Comparison of ENCODE assay signal across 10 cellular contexts in the genomic region with DNA sequence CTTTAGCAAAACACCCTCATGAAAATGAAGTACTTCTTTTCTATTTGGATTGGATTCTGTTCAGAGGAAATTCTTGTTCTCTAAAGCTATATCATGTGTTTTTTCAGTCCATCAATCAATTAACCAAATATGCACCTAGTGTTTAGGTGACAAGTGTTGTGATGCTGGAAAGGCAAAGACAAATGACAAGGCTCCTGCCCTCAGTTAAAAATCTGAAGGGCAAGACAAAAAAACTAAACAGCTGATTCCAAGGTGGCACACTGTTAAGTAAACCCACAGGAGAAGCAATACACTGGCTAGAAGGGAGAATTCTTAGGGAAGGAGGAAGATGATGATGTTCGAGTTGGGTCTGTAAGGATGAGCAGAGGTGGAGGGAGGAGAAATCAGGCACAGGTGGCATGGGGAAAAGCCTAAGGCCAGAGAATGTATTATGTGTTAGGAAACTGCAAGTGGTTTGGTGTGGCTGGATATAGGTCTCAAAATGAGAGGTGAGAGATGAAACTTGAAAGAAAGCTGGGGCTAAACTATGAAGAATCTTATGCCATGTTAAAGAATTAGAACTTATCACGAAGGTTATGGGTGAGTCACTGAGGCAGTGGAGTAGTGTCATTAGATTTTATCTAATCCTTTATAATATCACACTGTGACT. TPM values are rescaled to one million over a fixed set of nuclear protein-coding genes. Genes with fewer than 3 reads are reported as not detected.
DNase-seq lines count a peak whose midpoint lies in the region; ATAC-seq and TF ChIP-seq lines count a peak whose summit lies in the region.
"Had no signal": no experiment of that assay in that cellular context is flagged by ENCODE, and none has a peak within 500 bp of the region (broad histone marks: within the 10 kb centered on the region; RNA-seq: fewer than 3 reads in every experiment).

No MANE protein-coding gene starts in this region.

- no peak overlapping the region for H2AK5ac ChIP-seq in mesenchymal stem cell (ENCODE audit: low read length, severe bottlenecking)

- ATAC-seq in GM18867 (IDR thresholded peaks at IDR 0.05; ENCODE audit: unreplicated experiment), result peak; percentile 67

- peak overlapping the region; percentile 55 for H3K4me2 ChIP-seq in OCI-LY1 (ENCODE audit: low read length)
- H3K4me2 ChIP-seq in mesenchymal stem cell (ENCODE audit: low read length, poor library complexity, severe bottlenecking), result no peak overlapping the region
- H3K4me2 ChIP-seq in neural progenitor cell, result no peak overlapping the region

- H3K36me3 Mint-ChIP-seq in HFFc6 (ENCODE audit: low read depth) (peaks cover 8% of the 10 kb centered on the region), neural progenitor cell (peaks cover 4% of the 10 kb centered on the region)

- H3F3A ChIP-seq in OCI-LY1 (ENCODE audit: insufficient read depth, low read length) (no peaks in the 10 kb centered on the region), neural progenitor cell (ENCODE audit: low read depth) (no peaks in the 10 kb centered on the region)

- no peaks in the 10 kb centered on the region for H3K79me2 ChIP-seq in OCI-LY1 (ENCODE audit: insufficient read depth, low read length)
- no peaks in the 10 kb centered on the region for H3K79me2 ChIP-seq in neural progenitor cell (ENCODE audit: low read depth)

- H3K4me1 Mint-ChIP-seq in HFFc6 (ENCODE audit: low read depth) (peaks cover 35% of the 10 kb centered on the region), neural progenitor cell (no peaks in the 10 kb centered on the region)

- H3K9ac ChIP-seq in OCI-LY1 (ENCODE audit: low read length) (peak overlapping the region; percentile 55), mesenchymal stem cell (ENCODE audit: low read length) (peak overlapping the region; percentile 65), neural progenitor cell (no peak overlapping the region)

- H3K9me3 Mint-ChIP-seq in HFFc6 (no peaks in the 10 kb centered on the region), neural progenitor cell (peaks cover 7% of the 10 kb centered on the region)

- H4K20me1 ChIP-seq in OCI-LY1 (ENCODE audit: insufficient read depth, low read length), result no peaks in the 10 kb centered on the region
- no peaks in the 10 kb centered on the region for H4K20me1 ChIP-seq in neural progenitor cell (ENCODE audit: low read depth)

- H3K27me3 ChIP-seq in OCI-LY1 (ENCODE audit: insufficient read depth, low read length), result no peaks in the 10 kb centered on the region
- no peaks in the 10 kb centered on the region for H3K27me3 ChIP-seq in mesenchymal stem cell (ENCODE audit: control insufficient read depth in 1 of 2, insufficient read depth in 1 of 2, low read length in 2 of 2)
- H3K27me3 ChIP-seq in neural progenitor cell, result no peaks in the 10 kb centered on the region

- H3K36me3 ChIP-seq in OCI-LY1 (ENCODE audit: insufficient read depth, low read length) (no peaks in the 10 kb centered on the region), mesenchymal stem cell (ENCODE audit: control insufficient read depth in 1 of 2, insufficient read depth in 2 of 2, low read depth in 1 of 2, low read length in 2 of 2) (no peaks in the 10 kb centered on the region), neural progenitor cell (no peaks in the 10 kb centered on the region)

- H2BK12ac ChIP-seq in mesenchymal stem cell (ENCODE audit: low read length in 2 of 2), result no peak overlapping the region

- no peak overlapping the region for H3K23ac ChIP-seq in mesenchymal stem cell (ENCODE audit: low read length in 2 of 2)

- H2AFZ ChIP-seq in OCI-LY1 (ENCODE audit: low read length), result 0 out of 2 replicates have a peak overlapping the region, but pooled peaks have one; percentile 2
- no peak overlapping the region for H2AFZ ChIP-seq in mesenchymal stem cell (ENCODE audit: low read depth, low read length)
- no peak overlapping the region for H2AFZ ChIP-seq in neural progenitor cell (replicated peaks)

- no peak overlapping the region for H3K4ac ChIP-seq in mesenchymal stem cell (ENCODE audit: low read depth in 1 of 2, low read length in 2 of 2)

- peak overlapping the region; percentile 27 for H3K4me3 ChIP-seq in OCI-LY1 (ENCODE audit: low read depth, low read length, poor library complexity, severe bottlenecking)
- no peak overlapping the region for H3K4me3 ChIP-seq in mesenchymal stem cell (ENCODE audit: insufficient read depth in 1 of 2, low read depth in 1 of 2, low read length in 2 of 2)
- no peak overlapping the region for H3K4me3 ChIP-seq in neural progenitor cell

- H3K79me1 ChIP-seq in mesenchymal stem cell (replicated peaks; ENCODE audit: low read length, poor library complexity, severe bottlenecking), result no peaks in the 10 kb centered on the region

- peak; percentile 40 for DNase-seq in HFFc6
- DNase-seq in mesenchymal stem cell, result peak; percentile 29
- DNase-seq in anterior cingulate cortex (lab: John Stamatoyannopoulos, UW), result no peak
- no peak for DNase-seq in KBM-7
- DNase-seq in NCI-H2227 (lab: John Stamatoyannopoulos, UW; ENCODE audit: unreplicated experiment), result no peak
- DNase-seq in neural progenitor cell (ENCODE audit: low spot score), result no peak
- DNase-seq: retina had no signal

- no peak overlapping the region for H3K14ac ChIP-seq in mesenchymal stem cell (ENCODE audit: low read length in 2 of 2)

- no peaks in the 10 kb centered on the region for H3K9me3 ChIP-seq in OCI-LY1 (ENCODE audit: low read length)
- peaks cover 2% of the 10 kb centered on the region for H3K9me3 ChIP-seq in mesenchymal stem cell (ENCODE audit: control insufficient read depth, low read length)
- H3K9me3 ChIP-seq in neural progenitor cell (ENCODE audit: low read depth), result no peaks in the 10 kb centered on the region

- TF ChIP-seq CTCF in HFFc6 (IDR thresholded peaks at IDR 0.05), result no peak
- no peak for TF ChIP-seq CTCF in OCI-LY1 (IDR thresholded peaks at IDR 0.05; ENCODE audit: low read length)
- TF ChIP-seq CTCF in neural progenitor cell (IDR thresholded peaks at IDR 0.05), result no peak

- H2BK15ac ChIP-seq in mesenchymal stem cell (ENCODE audit: low read depth, poor library complexity, severe bottlenecking), result no peak overlapping the region

- H3K27ac ChIP-seq in OCI-LY1 (ENCODE audit: low read depth, low read length, poor library complexity, severe bottlenecking), result peak overlapping the region; percentile 90
- no peak overlapping the region for H3K27ac ChIP-seq in mesenchymal stem cell (ENCODE audit: low read length, poor library complexity, severe bottlenecking)
- H3K27ac ChIP-seq in neural progenitor cell, result no peak overlapping the region

- no peak overlapping the region for H2BK5ac ChIP-seq in mesenchymal stem cell (ENCODE audit: low read depth, low read length, poor library complexity, severe bottlenecking)

- H3K27ac Mint-ChIP-seq in HFFc6 (peak overlapping the region; percentile 37), neural progenitor cell (no peak overlapping the region)

- H3K4me3 Mint-ChIP-seq in HFFc6 (0 out of 2 replicates have a peak overlapping the region, but pooled peaks have one; percentile 16), neural progenitor cell (no peak overlapping the region)

- H3K27me3 Mint-ChIP-seq in HFFc6 (ENCODE audit: insufficient read depth) (no peaks in the 10 kb centered on the region), neural progenitor cell (ENCODE audit: insufficient read depth, low read depth) (no peaks in the 10 kb centered on the region)

- H3K4me1 ChIP-seq in OCI-LY1 (ENCODE audit: insufficient read depth, low read length, severe bottlenecking) (peaks cover 40% of the 10 kb centered on the region), mesenchymal stem cell (ENCODE audit: control insufficient read depth, insufficient read depth, low read depth, low read length) (no peaks in the 10 kb centered on the region), neural progenitor cell (no peaks in the 10 kb centered on the region)

- no peaks in the 10 kb centered on the region for H3K9me2 ChIP-seq in OCI-LY1 (ENCODE audit: low read depth, low read length)

- H4K91ac ChIP-seq in mesenchymal stem cell (ENCODE audit: low read length), result no peak overlapping the region

- in situ Hi-C loops in KBM-7 (cut with MboI; ENCODE audit: low pct_unique_long_range_greater_than_20kb, low sequenced_read_pairs), result no loop called here

- H3K18ac ChIP-seq in mesenchymal stem cell (ENCODE audit: low read depth in 1 of 2, low read length in 2 of 2), result no peak overlapping the region

- H2BK120ac ChIP-seq in mesenchymal stem cell (ENCODE audit: low read depth, low read length), result no peak overlapping the region

- WGBS in mesenchymal stem cell, result 95% methylated on average over 1 of the region's 2 CpGs

- H4K8ac ChIP-seq in mesenchymal stem cell (ENCODE audit: low read length), result no peak overlapping the region

RNA-seq across cellular contexts. Expression of a gene that starts 51.8 kb away (rescaled TPM):
- total RNA-seq in HFFc6 (2021; fragmentation: NEBNext Ultra II Directional; extraction: Animal tissue kit (Norgen Biotek cat#: 25700)), result under 1 TPM in 5 of 6 experiments, not detected in 1; 0.05 to 0.28 (median 0.07) TPM
- 0.10 TPM for polyA plus RNA-seq in mesenchymal stem cell (2013, experiment 1 of 2)
- polyA plus RNA-seq in mesenchymal stem cell (2013, experiment 2 of 2), result 0.05 TPM
- 0.12 TPM in 1 of 2 replicates, not detected in the other for total RNA-seq in neural progenitor cell (ENCODE audit: low replicate concordance)
- total RNA-seq: dermis microvascular lymphatic vessel endothelial cell had no signal

Comparison
In these comparisons a context has a peak if more than half of its experiments do, and no peak if none do; other contexts are left out.
1. DNase-seq: peak in HFFc6 (single experiment) and mesenchymal stem cell (single experiment); none in anterior cingulate cortex (0 of 58), KBM-7 (single experiment), NCI-H2227 (single experiment) and neural progenitor cell (single experiment).